Comparison of ENCODE assay signal across 1 cellular context in the genomic region with DNA sequence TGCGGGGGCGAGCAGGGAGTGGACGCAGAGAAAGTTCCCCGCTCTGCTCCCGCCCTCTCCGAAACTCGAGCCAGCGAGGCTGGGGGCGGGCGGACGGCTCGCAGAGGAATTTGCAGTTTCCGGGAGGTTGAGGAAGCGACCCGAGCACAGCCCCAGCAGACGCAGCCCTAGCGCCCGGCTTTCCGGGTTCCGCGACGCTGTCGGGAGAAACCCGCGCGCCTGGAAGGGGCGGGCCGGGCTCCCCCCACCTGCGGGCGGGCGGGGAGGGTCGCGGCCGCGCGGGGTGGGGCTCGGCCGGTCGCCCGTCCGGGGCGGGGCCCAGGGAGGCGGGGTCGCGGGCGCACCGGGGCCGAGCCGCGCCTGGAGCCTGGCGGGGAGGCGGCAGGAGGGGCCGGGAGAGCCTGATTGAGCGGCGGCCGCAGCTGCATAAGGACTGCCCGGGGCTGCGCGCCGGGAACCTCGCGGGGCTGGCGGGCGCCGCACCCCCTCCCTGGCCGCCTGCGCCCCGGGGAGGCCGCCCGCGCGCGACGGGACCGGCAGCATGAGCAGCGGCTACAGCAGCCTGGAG.
TF ChIP-seq lines count a peak whose summit lies in the region.

A gene with protein sequence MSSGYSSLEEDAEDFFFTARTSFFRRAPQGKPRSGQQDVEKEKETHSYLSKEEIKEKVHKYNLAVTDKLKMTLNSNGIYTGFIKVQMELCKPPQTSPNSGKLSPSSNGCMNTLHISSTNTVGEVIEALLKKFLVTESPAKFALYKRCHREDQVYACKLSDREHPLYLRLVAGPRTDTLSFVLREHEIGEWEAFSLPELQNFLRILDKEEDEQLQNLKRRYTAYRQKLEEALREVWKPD (plus strand): TSS at position 404 of the 568 bp plus-strand sequence. CDS start 138 bp downstream, at position 542.

TF ChIP-seq in HEK293, 187 proteins besides CTCF, POLR2A, EP300 and RAD21 (continued from another document):
- TF ChIP-seq, protein P1, sequence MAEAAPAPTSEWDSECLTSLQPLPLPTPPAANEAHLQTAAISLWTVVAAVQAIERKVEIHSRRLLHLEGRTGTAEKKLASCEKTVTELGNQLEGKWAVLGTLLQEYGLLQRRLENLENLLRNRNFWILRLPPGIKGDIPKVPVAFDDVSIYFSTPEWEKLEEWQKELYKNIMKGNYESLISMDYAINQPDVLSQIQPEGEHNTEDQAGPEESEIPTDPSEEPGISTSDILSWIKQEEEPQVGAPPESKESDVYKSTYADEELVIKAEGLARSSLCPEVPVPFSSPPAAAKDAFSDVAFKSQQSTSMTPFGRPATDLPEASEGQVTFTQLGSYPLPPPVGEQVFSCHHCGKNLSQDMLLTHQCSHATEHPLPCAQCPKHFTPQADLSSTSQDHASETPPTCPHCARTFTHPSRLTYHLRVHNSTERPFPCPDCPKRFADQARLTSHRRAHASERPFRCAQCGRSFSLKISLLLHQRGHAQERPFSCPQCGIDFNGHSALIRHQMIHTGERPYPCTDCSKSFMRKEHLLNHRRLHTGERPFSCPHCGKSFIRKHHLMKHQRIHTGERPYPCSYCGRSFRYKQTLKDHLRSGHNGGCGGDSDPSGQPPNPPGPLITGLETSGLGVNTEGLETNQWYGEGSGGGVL (tag by site-specific recombination; IDR thresholded peaks at IDR 0.05), result peak; percentile 89
- TF ChIP-seq ZBTB8A (tag by site-specific recombination; IDR thresholded peaks at IDR 0.05), result peak; percentile 82
- TF ChIP-seq KLF9 (tag by site-specific recombination; IDR thresholded peaks at IDR 0.05; ENCODE audit: low read depth), result peak; percentile 63
- no peak for TF ChIP-seq ZNF19 (tag by site-specific recombination; IDR thresholded peaks at IDR 0.05; ENCODE audit: low read depth)
- no peak for TF ChIP-seq ZNF549 (tag by site-specific recombination; IDR thresholded peaks at IDR 0.05)
- TF ChIP-seq, protein P2, sequence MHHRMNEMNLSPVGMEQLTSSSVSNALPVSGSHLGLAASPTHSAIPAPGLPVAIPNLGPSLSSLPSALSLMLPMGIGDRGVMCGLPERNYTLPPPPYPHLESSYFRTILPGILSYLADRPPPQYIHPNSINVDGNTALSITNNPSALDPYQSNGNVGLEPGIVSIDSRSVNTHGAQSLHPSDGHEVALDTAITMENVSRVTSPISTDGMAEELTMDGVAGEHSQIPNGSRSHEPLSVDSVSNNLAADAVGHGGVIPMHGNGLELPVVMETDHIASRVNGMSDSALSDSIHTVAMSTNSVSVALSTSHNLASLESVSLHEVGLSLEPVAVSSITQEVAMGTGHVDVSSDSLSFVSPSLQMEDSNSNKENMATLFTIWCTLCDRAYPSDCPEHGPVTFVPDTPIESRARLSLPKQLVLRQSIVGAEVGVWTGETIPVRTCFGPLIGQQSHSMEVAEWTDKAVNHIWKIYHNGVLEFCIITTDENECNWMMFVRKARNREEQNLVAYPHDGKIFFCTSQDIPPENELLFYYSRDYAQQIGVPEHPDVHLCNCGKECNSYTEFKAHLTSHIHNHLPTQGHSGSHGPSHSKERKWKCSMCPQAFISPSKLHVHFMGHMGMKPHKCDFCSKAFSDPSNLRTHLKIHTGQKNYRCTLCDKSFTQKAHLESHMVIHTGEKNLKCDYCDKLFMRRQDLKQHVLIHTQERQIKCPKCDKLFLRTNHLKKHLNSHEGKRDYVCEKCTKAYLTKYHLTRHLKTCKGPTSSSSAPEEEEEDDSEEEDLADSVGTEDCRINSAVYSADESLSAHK (tag by site-specific recombination; IDR thresholded peaks at IDR 0.05), result no peak
- TF ChIP-seq, protein P3, sequence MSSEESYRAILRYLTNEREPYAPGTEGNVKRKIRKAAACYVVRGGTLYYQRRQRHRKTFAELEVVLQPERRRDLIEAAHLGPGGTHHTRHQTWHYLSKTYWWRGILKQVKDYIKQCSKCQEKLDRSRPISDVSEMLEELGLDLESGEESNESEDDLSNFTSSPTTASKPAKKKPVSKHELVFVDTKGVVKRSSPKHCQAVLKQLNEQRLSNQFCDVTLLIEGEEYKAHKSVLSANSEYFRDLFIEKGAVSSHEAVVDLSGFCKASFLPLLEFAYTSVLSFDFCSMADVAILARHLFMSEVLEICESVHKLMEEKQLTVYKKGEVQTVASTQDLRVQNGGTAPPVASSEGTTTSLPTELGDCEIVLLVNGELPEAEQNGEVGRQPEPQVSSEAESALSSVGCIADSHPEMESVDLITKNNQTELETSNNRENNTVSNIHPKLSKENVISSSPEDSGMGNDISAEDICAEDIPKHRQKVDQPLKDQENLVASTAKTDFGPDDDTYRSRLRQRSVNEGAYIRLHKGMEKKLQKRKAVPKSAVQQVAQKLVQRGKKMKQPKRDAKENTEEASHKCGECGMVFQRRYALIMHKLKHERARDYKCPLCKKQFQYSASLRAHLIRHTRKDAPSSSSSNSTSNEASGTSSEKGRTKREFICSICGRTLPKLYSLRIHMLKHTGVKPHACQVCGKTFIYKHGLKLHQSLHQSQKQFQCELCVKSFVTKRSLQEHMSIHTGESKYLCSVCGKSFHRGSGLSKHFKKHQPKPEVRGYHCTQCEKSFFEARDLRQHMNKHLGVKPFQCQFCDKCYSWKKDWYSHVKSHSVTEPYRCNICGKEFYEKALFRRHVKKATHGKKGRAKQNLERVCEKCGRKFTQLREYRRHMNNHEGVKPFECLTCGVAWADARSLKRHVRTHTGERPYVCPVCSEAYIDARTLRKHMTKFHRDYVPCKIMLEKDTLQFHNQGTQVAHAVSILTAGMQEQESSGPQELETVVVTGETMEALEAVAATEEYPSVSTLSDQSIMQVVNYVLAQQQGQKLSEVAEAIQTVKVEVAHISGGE (tag by site-specific recombination; conservative IDR thresholded peaks at IDR 0.05; ENCODE audit: low read depth), result peak; percentile 90
- no peak for TF ChIP-seq ZNF747 (tag by site-specific recombination; IDR thresholded peaks at IDR 0.05)
- TF ChIP-seq, protein P4, sequence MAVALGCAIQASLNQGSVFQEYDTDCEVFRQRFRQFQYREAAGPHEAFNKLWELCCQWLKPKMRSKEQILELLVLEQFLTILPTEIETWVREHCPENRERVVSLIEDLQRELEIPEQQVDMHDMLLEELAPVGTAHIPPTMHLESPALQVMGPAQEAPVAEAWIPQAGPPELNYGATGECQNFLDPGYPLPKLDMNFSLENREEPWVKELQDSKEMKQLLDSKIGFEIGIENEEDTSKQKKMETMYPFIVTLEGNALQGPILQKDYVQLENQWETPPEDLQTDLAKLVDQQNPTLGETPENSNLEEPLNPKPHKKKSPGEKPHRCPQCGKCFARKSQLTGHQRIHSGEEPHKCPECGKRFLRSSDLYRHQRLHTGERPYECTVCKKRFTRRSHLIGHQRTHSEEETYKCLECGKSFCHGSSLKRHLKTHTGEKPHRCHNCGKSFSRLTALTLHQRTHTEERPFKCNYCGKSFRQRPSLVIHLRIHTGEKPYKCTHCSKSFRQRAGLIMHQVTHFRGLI (tag by site-specific recombination; IDR thresholded peaks at IDR 0.05), result no peak
- peak; percentile 60 for TF ChIP-seq KLF1 (tag by site-specific recombination; IDR thresholded peaks at IDR 0.05)
- TF ChIP-seq ZFP41 (tag by site-specific recombination; IDR thresholded peaks at IDR 0.05; ENCODE audit: borderline replicate concordance), result no peak
- TF ChIP-seq GLIS2 (tag by site-specific recombination; IDR thresholded peaks at IDR 0.05), result peak; percentile 69; the same call in 1 of the 2 replicates
- no peak for TF ChIP-seq ZNF394 (tag by site-specific recombination; IDR thresholded peaks at IDR 0.05; ENCODE audit: borderline replicate concordance)
- no peak for TF ChIP-seq GLI2 (tag by site-specific recombination; IDR thresholded peaks at IDR 0.05; ENCODE audit: borderline replicate concordance, low read depth)
- TF ChIP-seq SP2 (tag by site-specific recombination; IDR thresholded peaks at IDR 0.05), result peak; percentile 80
- TF ChIP-seq, protein P5, sequence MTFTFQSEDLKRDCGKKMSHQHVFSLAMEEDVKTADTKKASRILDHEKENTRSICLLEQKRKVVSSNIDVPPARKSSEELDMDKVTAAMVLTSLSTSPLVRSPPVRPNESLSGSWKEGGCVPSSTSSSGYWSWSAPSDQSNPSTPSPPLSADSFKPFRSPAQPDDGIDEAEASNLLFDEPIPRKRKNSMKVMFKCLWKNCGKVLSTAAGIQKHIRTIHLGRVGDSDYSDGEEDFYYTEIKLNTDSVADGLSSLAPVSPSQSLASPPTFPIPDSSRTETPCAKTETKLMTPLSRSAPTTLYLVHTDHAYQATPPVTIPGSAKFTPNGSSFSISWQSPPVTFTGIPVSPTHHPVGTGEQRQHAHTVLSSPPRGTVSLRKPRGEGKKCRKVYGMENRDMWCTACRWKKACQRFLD (tag by site-specific recombination; IDR thresholded peaks at IDR 0.05), result no peak
- TF ChIP-seq ZNF707 (tag by site-specific recombination; IDR thresholded peaks at IDR 0.05), result no peak
- no peak for TF ChIP-seq ZNF311 (tag by site-specific recombination; IDR thresholded peaks at IDR 0.05; ENCODE audit: borderline replicate concordance)
- peak; percentile 35; the same call in 1 of the 2 replicates for TF ChIP-seq ZNF76 (tag by site-specific recombination; IDR thresholded peaks at IDR 0.05; ENCODE audit: borderline replicate concordance, low read depth)
- 0 out of 2 replicates have a peak, but pooled peaks have one; percentile 54 for TF ChIP-seq ZBTB7A (tag by site-specific recombination; IDR thresholded peaks at IDR 0.05; ENCODE audit: low read depth)
- TF ChIP-seq ZNF600 (tag by site-specific recombination; IDR thresholded peaks at IDR 0.05), result 0 out of 2 replicates have a peak, but pooled peaks have one; percentile 26
- TF ChIP-seq ZNF664 (tag by site-specific recombination; IDR thresholded peaks at IDR 0.05), result no peak
- TF ChIP-seq BCL11A (tag by site-specific recombination; IDR thresholded peaks at IDR 0.05; ENCODE audit: low read depth), result no peak
- 0 out of 2 replicates have a peak, but pooled peaks have one; percentile 38 for TF ChIP-seq HOXC10 (CRISPR knock-in tag; IDR thresholded peaks at IDR 0.05)
- peak; percentile 37; the same call in 1 of the 2 replicates for TF ChIP-seq SP7 (tag by site-specific recombination; IDR thresholded peaks at IDR 0.05)
- 0 out of 2 replicates have a peak, but pooled peaks have one; percentile 57 for TF ChIP-seq KLF16 (tag by site-specific recombination; IDR thresholded peaks at IDR 0.05)
- TF ChIP-seq ZNF426 (tag by site-specific recombination; IDR thresholded peaks at IDR 0.05), result no peak
- TF ChIP-seq ZNF670 (tag by site-specific recombination; IDR thresholded peaks at IDR 0.05; ENCODE audit: low read depth), result no peak
- TF ChIP-seq ZNF654 (tag by site-specific recombination; IDR thresholded peaks at IDR 0.05; ENCODE audit: low read depth), result no peak
- TF ChIP-seq ZNF274 (IDR thresholded peaks at IDR 0.05; ENCODE audit: low read length), result no peak
- no peak for TF ChIP-seq ZNF274 (tag by site-specific recombination; IDR thresholded peaks at IDR 0.05; ENCODE audit: borderline replicate concordance)
- 0 out of 2 replicates have a peak, but pooled peaks have one; percentile 65 for TF ChIP-seq BCL11B (tag by site-specific recombination; IDR thresholded peaks at IDR 0.05; ENCODE audit: low read depth)
- TF ChIP-seq ZBTB20 (tag by site-specific recombination; IDR thresholded peaks at IDR 0.05), result no peak; the same call in 1 of the 2 replicates
- TF ChIP-seq, protein P6, sequence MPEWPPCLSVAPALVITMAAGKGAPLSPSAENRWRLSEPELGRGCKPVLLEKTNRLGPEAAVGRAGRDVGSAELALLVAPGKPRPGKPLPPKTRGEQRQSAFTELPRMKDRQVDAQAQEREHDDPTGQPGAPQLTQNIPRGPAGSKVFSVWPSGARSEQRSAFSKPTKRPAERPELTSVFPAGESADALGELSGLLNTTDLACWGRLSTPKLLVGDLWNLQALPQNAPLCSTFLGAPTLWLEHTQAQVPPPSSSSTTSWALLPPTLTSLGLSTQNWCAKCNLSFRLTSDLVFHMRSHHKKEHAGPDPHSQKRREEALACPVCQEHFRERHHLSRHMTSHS (tag by site-specific recombination; IDR thresholded peaks at IDR 0.05), result no peak
- 0 out of 2 replicates have a peak, but pooled peaks have one; percentile 25 for TF ChIP-seq ZNF2 (tag by site-specific recombination; IDR thresholded peaks at IDR 0.05)
- TF ChIP-seq KLF8 (tag by site-specific recombination; IDR thresholded peaks at IDR 0.05), result peak; percentile 84
- TF ChIP-seq GLIS1 (tag by site-specific recombination; IDR thresholded peaks at IDR 0.05), result no peak; the same call in 1 of the 2 replicates
- TF ChIP-seq ZNF132 (tag by site-specific recombination; IDR thresholded peaks at IDR 0.05; ENCODE audit: borderline replicate concordance), result no peak
- TF ChIP-seq EGR2 (tag by site-specific recombination; IDR thresholded peaks at IDR 0.05; ENCODE audit: low read depth), result peak; percentile 86
